ENCODE assay signal across 8 cellular contexts in the genomic region with DNA sequence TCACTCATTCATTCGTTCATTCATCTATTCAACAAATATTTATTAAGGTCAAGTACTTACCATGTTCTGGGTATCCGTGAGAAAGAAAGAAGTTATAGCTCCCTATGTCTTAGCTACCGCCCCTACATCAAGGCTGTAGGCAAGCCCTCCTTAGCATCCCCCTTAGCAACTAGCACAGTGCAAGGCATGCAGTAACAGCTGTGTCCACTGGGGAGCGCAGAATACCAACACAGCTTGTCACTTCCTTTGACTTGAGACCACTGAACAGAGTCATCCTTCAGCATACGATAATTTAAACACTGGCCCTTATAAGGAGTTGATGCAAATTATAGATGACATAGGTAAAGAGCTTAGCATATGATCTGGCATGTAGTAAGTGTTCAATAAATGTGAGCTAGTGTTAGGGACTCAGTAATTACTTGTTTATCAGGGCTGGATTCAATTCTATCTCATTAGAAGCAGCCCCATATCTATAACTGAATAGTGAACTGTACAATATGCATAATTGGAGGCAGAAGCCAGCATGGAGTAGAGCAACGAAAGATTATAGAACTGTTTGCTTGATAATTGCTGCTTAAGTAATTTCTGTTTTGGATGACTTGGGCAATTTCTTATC. TPM values are rescaled to one million over a fixed set of nuclear protein-coding genes. Genes with fewer than 3 reads are reported as not detected.
DNase-seq lines count a peak whose midpoint lies in the region; ATAC-seq and TF ChIP-seq lines count a peak whose summit lies in the region.

No MANE protein-coding gene starts in this region.

- H3K27me3 Mint-ChIP-seq in HFFc6 (ENCODE audit: insufficient read depth) (peaks cover 17% of the 10 kb centered on the region), natural killer cell (ENCODE audit: low read depth in 2 of 2) (peaks cover 0 to 34% of the 10 kb centered on the region in 2 donors)
- peaks cover 7% of the 10 kb centered on the region for H3K27me3 Mint-ChIP-seq in activated CD8-positive, alpha-beta T cell treated with anti-CD3 and anti-CD28 coated beads for 36 hours

- H3K4me1 Mint-ChIP-seq in HFFc6 (ENCODE audit: low read depth) (no peaks in the 10 kb centered on the region), natural killer cell (no peaks in the 10 kb centered on the region)
- no peaks in the 10 kb centered on the region for H3K4me1 Mint-ChIP-seq in activated CD8-positive, alpha-beta T cell treated with anti-CD3 and anti-CD28 coated beads for 36 hours (ENCODE audit: low read depth)

- peak; percentile 55 to 72 for DNase-seq in NCI-H2081 (lab: John Stamatoyannopoulos, UW)
- DNase-seq in NCI-H2081 treated with DMSO at 0.1 percent for 48 hours (lab: John Stamatoyannopoulos, UW), result no peak
- DNase-seq in HFFc6, result peak; percentile 32
- peak; percentile 69 for DNase-seq in NCI-H2227 (lab: John Stamatoyannopoulos, UW; ENCODE audit: unreplicated experiment)
- peak; percentile 76 for DNase-seq in activated CD8-positive, alpha-beta T cell treated with anti-CD3 and anti-CD28 coated beads for 36 hours
- DNase-seq in erythroblast (lab: John Stamatoyannopoulos, UW), result peak; percentile 31 to 59
- peak; percentile 25 for DNase-seq in natural killer cell
- peak; percentile 44 for DNase-seq in superior temporal gyrus (ENCODE audit: extremely low spot score)

- no peak overlapping the region for H3K4me3 Mint-ChIP-seq in HFFc6
- no peak overlapping the region for H3K4me3 Mint-ChIP-seq in activated CD8-positive, alpha-beta T cell treated with anti-CD3 and anti-CD28 coated beads for 36 hours
- no peak overlapping the region for H3K4me3 Mint-ChIP-seq in natural killer cell

- TF ChIP-seq CTCF in HFFc6 (IDR thresholded peaks at IDR 0.05), result peak; percentile 78
- TF ChIP-seq CTCF in activated CD8-positive, alpha-beta T cell treated with anti-CD3 and anti-CD28 coated beads for 36 hours (IDR thresholded peaks at IDR 0.05), result peak; percentile 62
- TF ChIP-seq CTCF in natural killer cell (IDR thresholded peaks at IDR 0.05), result peak; percentile 60

- H3K27ac Mint-ChIP-seq in HFFc6 (no peak overlapping the region), natural killer cell (no peak overlapping the region)
- no peak overlapping the region for H3K27ac Mint-ChIP-seq in activated CD8-positive, alpha-beta T cell treated with anti-CD3 and anti-CD28 coated beads for 36 hours

- ATAC-seq in activated CD8-positive, alpha-beta T cell treated with anti-CD3 and anti-CD28 coated beads for 36 hours, result peak; percentile 89
- ATAC-seq in natural killer cell, result peak; percentile 74 to 95 (median 82)

- TF ChIP-seq POLR2A in erythroblast (IDR thresholded peaks at IDR 0.05; ENCODE audit: low read length), result no peak

- CTCF ChIA-PET in activated CD8-positive, alpha-beta T cell treated with anti-CD3 and anti-CD28 coated beads for 36 hours (lab: Charles Lee), result interaction anchor here (0.7 to 2.7 kb wide), 18 partner anchors 9 to 269 kb away, joined by 3 to 14 read pairs (median 4); no protein-coding TSS in a partner anchor

- POLR2A ChIA-PET in activated CD8-positive, alpha-beta T cell treated with anti-CD3 and anti-CD28 coated beads for 36 hours (lab: Charles Lee), result no interaction called here

- H3K36me3 Mint-ChIP-seq in HFFc6 (ENCODE audit: low read depth) (no peaks in the 10 kb centered on the region), natural killer cell (no peaks in the 10 kb centered on the region)
- no peaks in the 10 kb centered on the region for H3K36me3 Mint-ChIP-seq in activated CD8-positive, alpha-beta T cell treated with anti-CD3 and anti-CD28 coated beads for 36 hours (ENCODE audit: low read depth)

- intact Hi-C loops in activated CD8-positive, alpha-beta T cell treated with anti-CD3 and anti-CD28 coated beads for 36 hours (cut with micrococcal nuclease), result loop anchor here (2.0 kb wide), 1 partner anchor 148 kb away; no protein-coding TSS in a partner anchor
- intact Hi-C loops in natural killer cell (cut with micrococcal nuclease), result loop anchor here (1.0 kb wide), 1 partner anchor 147 kb away; no protein-coding TSS in a partner anchor

- H3K9me3 Mint-ChIP-seq in HFFc6, result no peaks in the 10 kb centered on the region
- H3K9me3 Mint-ChIP-seq in activated CD8-positive, alpha-beta T cell treated with anti-CD3 and anti-CD28 coated beads for 36 hours, result no peaks in the 10 kb centered on the region
- H3K9me3 Mint-ChIP-seq in natural killer cell, result no peaks in the 10 kb centered on the region

RNA-seq across cellular contexts. Expression of gene KIAA1210, which starts 8.7 kb away (rescaled TPM):
- not detected for total RNA-seq in HFFc6 (2021; fragmentation: NEBNext Ultra II Directional; extraction: Animal tissue kit (Norgen Biotek cat#: 25700))
- not detected for total RNA-seq in activated CD8-positive, alpha-beta T cell treated with anti-CD3 and anti-CD28 coated beads for 36 hours
- total RNA-seq in natural killer cell, result not detected

RNA-seq across cellular contexts. Expression of gene CT47C1, which starts 46.1 kb away (rescaled TPM):
- not detected for total RNA-seq in HFFc6 (2021; fragmentation: NEBNext Ultra II Directional; extraction: Animal tissue kit (Norgen Biotek cat#: 25700))
- total RNA-seq in activated CD8-positive, alpha-beta T cell treated with anti-CD3 and anti-CD28 coated beads for 36 hours, result not detected
- not detected for total RNA-seq in natural killer cell
